ENCODE assay signal across 1 cellular context in genomic region chr7:77266162-77266807, GRCh38.
TF ChIP-seq lines count a peak whose summit lies in the region.

No MANE protein-coding gene starts in this region.

TF ChIP-seq in SK-N-SH, 30 proteins besides CTCF, POLR2A, EP300 and RAD21 (continued from another document):
- TF ChIP-seq REST (IDR thresholded peaks at IDR 0.05; ENCODE audit: low read depth, low read length) = no peak
- no peak for TF ChIP-seq FOXM1 (IDR thresholded peaks at IDR 0.05; ENCODE audit: low read depth)
- TF ChIP-seq MEF2A (IDR thresholded peaks at IDR 0.05; ENCODE audit: borderline replicate concordance, low read depth) = no peak
- no peak for TF ChIP-seq PBX3 (IDR thresholded peaks at IDR 0.05)
- TF ChIP-seq CHD2 (IDR thresholded peaks at IDR 0.05; ENCODE audit: low read length, partially characterized antibody) = no peak
- TF ChIP-seq FOXJ3 (CRISPR knock-in tag; IDR thresholded peaks at IDR 0.05) = no peak
